ENCODE assay signal across 2 cellular contexts in genomic region chr10:91883549-91884542, GRCh38.
A peak's percentile ranks its signal among the peaks of the same experiment; 100 is the strongest.
TF ChIP-seq lines count a peak whose summit lies in the region.

No MANE protein-coding gene starts in this region.

TF ChIP-seq in GM23338, 12 proteins besides CTCF, POLR2A, EP300 and RAD21:
- TF ChIP-seq CREB1 (CRISPR knock-in tag; IDR thresholded peaks at IDR 0.05; ENCODE audit: low read depth): 0 out of 2 replicates have a peak, but pooled peaks have one; percentile 28
- TF ChIP-seq STAT1 (IDR thresholded peaks at IDR 0.05; ENCODE audit: unreplicated experiment): no peak

TF ChIP-seq in K562, 482 proteins besides CTCF, POLR2A, EP300 and RAD21:
- TF ChIP-seq TAL1 (IDR thresholded peaks at IDR 0.05): no peak
- TF ChIP-seq MAFK (IDR thresholded peaks at IDR 0.05; ENCODE audit: low read length): peak; percentile 41; the same call in 1 of the 2 replicates
- no peak for TF ChIP-seq ZNF655 (CRISPR knock-in tag; IDR thresholded peaks at IDR 0.05)
- no peak for TF ChIP-seq RBM34 (IDR thresholded peaks at IDR 0.05; ENCODE audit: borderline replicate concordance, insufficient read depth, low read length)
- no peak for TF ChIP-seq GABPB2 (CRISPR knock-in tag; conservative IDR thresholded peaks at IDR 0.05)
- peak; percentile 72 for TF ChIP-seq ZNF316 (IDR thresholded peaks at IDR 0.05)
- TF ChIP-seq POLR3A (IDR thresholded peaks at IDR 0.05; ENCODE audit: borderline replicate concordance, extremely low read depth, insufficient read depth, insufficient read length): no peak
- TF ChIP-seq DDX20 (tag; IDR thresholded peaks at IDR 0.05; ENCODE audit: low read depth): no peak
- no peak for TF ChIP-seq NCOA6 (IDR thresholded peaks at IDR 0.05)
- TF ChIP-seq MXI1 (IDR thresholded peaks at IDR 0.05; ENCODE audit: low read depth, low read length): no peak
- TF ChIP-seq PRDM10 (IDR thresholded peaks at IDR 0.05; ENCODE audit: partially characterized antibody): no peak
- TF ChIP-seq ELK3 (CRISPR knock-in tag; IDR thresholded peaks at IDR 0.05): no peak
- no peak for TF ChIP-seq TCF7L2 (IDR thresholded peaks at IDR 0.05; ENCODE audit: low read depth, low read length)
- peak; percentile 67; the same call in 1 of the 2 replicates for TF ChIP-seq C11orf30 (IDR thresholded peaks at IDR 0.05; ENCODE audit: low read depth)
- TF ChIP-seq CSDE1 (IDR thresholded peaks at IDR 0.05): no peak
- no peak for TF ChIP-seq HSF4 (CRISPR knock-in tag; IDR thresholded peaks at IDR 0.05; ENCODE audit: borderline replicate concordance)
- no peak for TF ChIP-seq USF1 (CRISPR knock-in tag; IDR thresholded peaks at IDR 0.05)
- no peak for TF ChIP-seq ZNF408 (CRISPR knock-in tag; IDR thresholded peaks at IDR 0.05; ENCODE audit: low read depth)
- TF ChIP-seq GTF2A2 (tag; IDR thresholded peaks at IDR 0.05): no peak
- no peak for TF ChIP-seq THAP7 (CRISPR knock-in tag; IDR thresholded peaks at IDR 0.05)
- TF ChIP-seq MAFG (tag; conservative IDR thresholded peaks at IDR 0.05): peak; percentile 40; the same call in 1 of the 2 replicates
